Comparison of ENCODE assay signal across 24 cellular contexts in genomic region chr16:88103581-88104188, GRCh38.
"Had no signal": no experiment of that assay in that cellular context is flagged by ENCODE, and none has a peak within 500 bp of the region (broad histone marks: within the 10 kb centered on the region; RNA-seq: fewer than 3 reads in every experiment).

No MANE protein-coding gene starts in this region.

- H3K4me1 ChIP-seq: colonic mucosa, gastrocnemius medialis, uterus had no signal

- ATAC-seq: esophagus mucosa; gastrocnemius medialis; left lobe of liver; naive thymus-derived CD8-positive, alpha-beta T cell; sciatic nerve; stimulated activated naive B cell treated with anti-CD40 and anti-IgM and Interleukin-4, amounts not matched to agents 10 μg/mL and 1 μg/mL and 100 μg/mL, for 72 hours had no signal

- DNase-seq: colonic mucosa; effector CD8-positive, alpha-beta T cell; endodermal cell; foreskin fibroblast; gastrocnemius medialis; head of caudate nucleus; mammary epithelial cell; naive thymus-derived CD8-positive, alpha-beta T cell; nephron progenitor cell; occipital lobe; retina; stimulated activated CD4-positive, alpha-beta T cell treated with anti-CD3 and anti-CD28 coated beads, Interleukin-15, amount 100 ng/mL, for 24 hours; stimulated activated CD4-positive, alpha-beta T cell treated with anti-CD3 and anti-CD28 coated beads, Interleukin-2, amount 100 ng/mL, for 48 hours; stimulated activated naive B cell treated with anti-CD40 and anti-IgM and Interleukin-4, amounts not matched to agents 10 μg/mL and 1 μg/mL and 100 μg/mL, for 72 hours; uterus had no signal

- FAIRE-seq: keratinocyte had no signal

- H3K4me3 ChIP-seq: colonic mucosa, gastrocnemius medialis, ovary, thoracic aorta, tibial nerve, upper lobe of left lung, uterus had no signal

- H3K9me3 ChIP-seq: colonic mucosa, gastrocnemius medialis, ovary, thoracic aorta, tibial nerve, uterus had no signal

- H3K27ac ChIP-seq: colonic mucosa, epithelial cell of prostate, gastrocnemius medialis, ovary, thoracic aorta, tibial nerve, upper lobe of left lung, uterus had no signal

- H3K27me3 ChIP-seq: colonic mucosa, ovary, upper lobe of left lung, uterus had no signal

- H3K36me3 ChIP-seq: colonic mucosa, gastrocnemius medialis, ovary, thoracic aorta, tibial nerve, upper lobe of left lung, uterus had no signal
